ENCODE assay signal across 8 cellular contexts in genomic region chr7:150378115-150378852, GRCh38. TPM values are rescaled to one million over a fixed set of nuclear protein-coding genes. Genes with fewer than 3 reads are reported as not detected.
DNase-seq lines count a peak whose midpoint lies in the region; ATAC-seq, FAIRE-seq and TF ChIP-seq lines count a peak whose summit lies in the region.

No MANE protein-coding gene starts in this region.

- H3K27me3 ChIP-seq in MM.1S (replicated peaks; ENCODE audit: insufficient read depth, low read length), result no peaks in the 10 kb centered on the region
- no peaks in the 10 kb centered on the region for H3K27me3 ChIP-seq in iPS-20b (ENCODE audit: insufficient read depth, low read length)
- H3K27me3 ChIP-seq in skeletal muscle satellite cell (ENCODE audit: control insufficient read depth, insufficient read depth, low read length), result no peaks in the 10 kb centered on the region

- DNase-seq in AG09319 (ENCODE audit: extremely low read depth, low read depth) (no peak), GM18507 (ENCODE audit: extremely low spot score, insufficient read length, low read depth) (no peak), MM.1S (peak; percentile 91), SK-MEL-5 (ENCODE audit: low read depth, low spot score) (peak; percentile 67), T47D (ENCODE audit: low read depth in 1 of 2, low spot score in 1 of 2) (peak; percentile 36 to 72)

- no peaks in the 10 kb centered on the region for H3K9me2 ChIP-seq in MM.1S (replicated peaks; ENCODE audit: insufficient read depth, low read length)

- no peak overlapping the region for H2AFZ ChIP-seq in MM.1S (ENCODE audit: low read length)

- FAIRE-seq in GM18507 (lab: Jason Lieb, UNC), result peak; percentile 82

- H3F3A ChIP-seq in MM.1S (ENCODE audit: insufficient read depth, low read length), result peaks cover 89% of the 10 kb centered on the region

- ATAC-seq in GM18870 (IDR thresholded peaks at IDR 0.05; ENCODE audit: unreplicated experiment), result no peak

- no peaks in the 10 kb centered on the region for H4K20me1 ChIP-seq in MM.1S (ENCODE audit: insufficient read depth, low read length)

- peak overlapping the region; percentile 76 for H3K4me3 ChIP-seq in MM.1S (ENCODE audit: low read length)
- peak overlapping the region; percentile 85 for H3K4me3 ChIP-seq in iPS-20b (ENCODE audit: low read length)
- H3K4me3 ChIP-seq in skeletal muscle satellite cell (ENCODE audit: low read length), result peak overlapping the region; percentile 92

- TF ChIP-seq CTCF in AG09319 (IDR thresholded peaks at IDR 0.05; ENCODE audit: low read depth, low read length), result peak; percentile 27
- peak; percentile 35 for TF ChIP-seq CTCF in MM.1S (IDR thresholded peaks at IDR 0.05; ENCODE audit: low read length)

- H3K4me2 ChIP-seq in MM.1S (ENCODE audit: low read depth, low read length), result peak overlapping the region; percentile 84
- peak overlapping the region; percentile 92 for H3K4me2 ChIP-seq in skeletal muscle satellite cell (ENCODE audit: low read length)

- H3K36me3 ChIP-seq in MM.1S (replicated peaks; ENCODE audit: insufficient read depth, low read length) (no peaks in the 10 kb centered on the region), iPS-20b (ENCODE audit: insufficient read depth, low read depth, low read length) (peaks cover 15% of the 10 kb centered on the region), skeletal muscle satellite cell (ENCODE audit: insufficient read depth, low read length) (peaks cover 13% of the 10 kb centered on the region)

- H3K9me3 ChIP-seq in MM.1S (replicated peaks; ENCODE audit: insufficient read depth, low read length) (no peaks in the 10 kb centered on the region), iPS-20b (ENCODE audit: insufficient read depth, low read depth, low read length) (no peaks in the 10 kb centered on the region), skeletal muscle satellite cell (replicated peaks; ENCODE audit: low read length) (no peaks in the 10 kb centered on the region)

- in situ Hi-C loops in SK-MEL-5 (cut with HindIII; ENCODE audit: low pct_unique_long_range_greater_than_20kb, low sequenced_read_pairs), result no loop called here
- in situ Hi-C loops in T47D (cut with HindIII; ENCODE audit: low pct_unique_long_range_greater_than_20kb, low sequenced_read_pairs), result no loop called here

- H3K9ac ChIP-seq in MM.1S (ENCODE audit: low read length), result peak overlapping the region; percentile 93
- peak overlapping the region; percentile 97 for H3K9ac ChIP-seq in iPS-20b (ENCODE audit: low read depth, low read length)
- peak overlapping the region; percentile 86 for H3K9ac ChIP-seq in skeletal muscle satellite cell (ENCODE audit: low read depth, low read length)

- H3K4me1 ChIP-seq in MM.1S (ENCODE audit: low read length), result peaks cover 82% of the 10 kb centered on the region
- H3K4me1 ChIP-seq in iPS-20b (ENCODE audit: insufficient read depth, low read length), result peaks cover 51% of the 10 kb centered on the region
- H3K4me1 ChIP-seq in skeletal muscle satellite cell (ENCODE audit: control insufficient read depth, insufficient read depth, low read length), result peaks cover 22% of the 10 kb centered on the region

- H3K79me2 ChIP-seq in MM.1S (ENCODE audit: low read length), result peaks cover 61% of the 10 kb centered on the region

- peak overlapping the region; percentile 89 for H3K27ac ChIP-seq in MM.1S (ENCODE audit: low read length)
- H3K27ac ChIP-seq in iPS-20b (ENCODE audit: low read length), result peak overlapping the region; percentile 98

RNA-seq across cellular contexts. Expression of gene ZNF775, which starts 0.8 kb away (rescaled TPM):
- 10.4 and 10.5 TPM in 2 replicates for total RNA-seq in SK-MEL-5 (2014; rRNA removed; shearing (Covaris generic))
- 14.0 and 18.9 TPM in 2 replicates for polyA plus RNA-seq in SK-MEL-5 (2015; cell fraction: cytosol; rRNA removed)
- polyA plus RNA-seq in SK-MEL-5 (2015; cell fraction: nucleus; rRNA removed), result 5.3 and 12.4 TPM in 2 replicates
- 3.0 and 3.3 TPM in 2 replicates for total RNA-seq in skeletal muscle satellite cell (2012; rRNA removed)

RNA-seq across cellular contexts. Expression of gene REPIN1, which starts 9.7 kb away (rescaled TPM):
- total RNA-seq in SK-MEL-5 (2014; rRNA removed; shearing (Covaris generic)), result 131 TPM in 2 replicates
- 322 and 362 TPM in 2 replicates for polyA plus RNA-seq in SK-MEL-5 (2015; cell fraction: cytosol; rRNA removed)
- 475 and 494 TPM in 2 replicates for polyA plus RNA-seq in SK-MEL-5 (2015; cell fraction: nucleus; rRNA removed)
- total RNA-seq in skeletal muscle satellite cell (2012; rRNA removed), result 38.7 and 40.1 TPM in 2 replicates

RNA-seq across cellular contexts. Expression of gene RARRES2, which starts 36.9 kb away (rescaled TPM):
- not detected in 2 replicates for total RNA-seq in SK-MEL-5 (2014; rRNA removed; shearing (Covaris generic))
- not detected in 2 replicates for polyA plus RNA-seq in SK-MEL-5 (2015; cell fraction: cytosol; rRNA removed)
- polyA plus RNA-seq in SK-MEL-5 (2015; cell fraction: nucleus; rRNA removed), result not detected in 2 replicates
- under 0.01 and 9.6 TPM in 2 replicates for total RNA-seq in skeletal muscle satellite cell (2012; rRNA removed)

RNA-seq across cellular contexts. Expression of gene ACTR3C, which starts 54.9 kb away (rescaled TPM):
- not detected in 2 replicates for total RNA-seq in SK-MEL-5 (2014; rRNA removed; shearing (Covaris generic))
- not detected in 2 replicates for polyA plus RNA-seq in SK-MEL-5 (2015; cell fraction: cytosol; rRNA removed)
- not detected in 2 replicates for polyA plus RNA-seq in SK-MEL-5 (2015; cell fraction: nucleus; rRNA removed)
- not detected in 2 replicates for total RNA-seq in skeletal muscle satellite cell (2012; rRNA removed)

RNA-seq across cellular contexts. Expression of gene LRRC61, which starts 55.1 kb away (rescaled TPM):
- total RNA-seq in SK-MEL-5 (2014; rRNA removed; shearing (Covaris generic)), result not detected in 2 replicates
- not detected in 2 replicates for polyA plus RNA-seq in SK-MEL-5 (2015; cell fraction: cytosol; rRNA removed)
- polyA plus RNA-seq in SK-MEL-5 (2015; cell fraction: nucleus; rRNA removed), result not detected in 2 replicates
- total RNA-seq in skeletal muscle satellite cell (2012; rRNA removed), result 0.76 and 0.87 TPM in 2 replicates

Comparison
In these comparisons a context has a peak if more than half of its experiments do, and no peak if none do; other contexts are left out.
1. DNase-seq: peak in MM.1S (single experiment), SK-MEL-5 (single experiment) and T47D (2 of 2); none in AG09319 (single experiment) and GM18507 (single experiment).
2. Peak in every context shown above with its lines, with median percentiles within 50 percentile points of each other: H3K4me3 ChIP-seq and H3K9ac ChIP-seq.